1 cellular context compared by ENCODE assay signal in the genomic region with DNA sequence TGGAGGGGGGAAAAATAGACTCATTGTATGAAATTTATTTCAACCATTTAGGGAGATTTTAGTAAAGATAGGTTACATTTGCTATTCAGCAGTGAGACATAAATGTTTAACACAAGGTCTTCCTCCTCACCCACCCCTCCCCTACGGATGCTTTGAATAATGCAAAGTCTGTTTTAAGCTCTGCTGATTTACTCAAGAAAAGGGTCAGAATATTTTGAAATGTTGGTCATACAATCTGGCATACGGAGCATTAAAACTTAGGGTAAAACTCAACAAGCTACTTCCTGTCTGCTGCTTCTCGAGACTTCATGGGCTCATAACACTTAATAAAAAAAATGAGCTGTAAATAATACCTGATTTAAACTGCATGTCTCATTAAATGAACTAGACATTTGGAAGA.
TF ChIP-seq lines count a peak whose summit lies in the region.

No MANE protein-coding gene starts in this region.

TF ChIP-seq in SK-N-SH, 30 proteins besides CTCF, POLR2A, EP300 and RAD21 (continued from another document):
- TF ChIP-seq, protein P1, sequence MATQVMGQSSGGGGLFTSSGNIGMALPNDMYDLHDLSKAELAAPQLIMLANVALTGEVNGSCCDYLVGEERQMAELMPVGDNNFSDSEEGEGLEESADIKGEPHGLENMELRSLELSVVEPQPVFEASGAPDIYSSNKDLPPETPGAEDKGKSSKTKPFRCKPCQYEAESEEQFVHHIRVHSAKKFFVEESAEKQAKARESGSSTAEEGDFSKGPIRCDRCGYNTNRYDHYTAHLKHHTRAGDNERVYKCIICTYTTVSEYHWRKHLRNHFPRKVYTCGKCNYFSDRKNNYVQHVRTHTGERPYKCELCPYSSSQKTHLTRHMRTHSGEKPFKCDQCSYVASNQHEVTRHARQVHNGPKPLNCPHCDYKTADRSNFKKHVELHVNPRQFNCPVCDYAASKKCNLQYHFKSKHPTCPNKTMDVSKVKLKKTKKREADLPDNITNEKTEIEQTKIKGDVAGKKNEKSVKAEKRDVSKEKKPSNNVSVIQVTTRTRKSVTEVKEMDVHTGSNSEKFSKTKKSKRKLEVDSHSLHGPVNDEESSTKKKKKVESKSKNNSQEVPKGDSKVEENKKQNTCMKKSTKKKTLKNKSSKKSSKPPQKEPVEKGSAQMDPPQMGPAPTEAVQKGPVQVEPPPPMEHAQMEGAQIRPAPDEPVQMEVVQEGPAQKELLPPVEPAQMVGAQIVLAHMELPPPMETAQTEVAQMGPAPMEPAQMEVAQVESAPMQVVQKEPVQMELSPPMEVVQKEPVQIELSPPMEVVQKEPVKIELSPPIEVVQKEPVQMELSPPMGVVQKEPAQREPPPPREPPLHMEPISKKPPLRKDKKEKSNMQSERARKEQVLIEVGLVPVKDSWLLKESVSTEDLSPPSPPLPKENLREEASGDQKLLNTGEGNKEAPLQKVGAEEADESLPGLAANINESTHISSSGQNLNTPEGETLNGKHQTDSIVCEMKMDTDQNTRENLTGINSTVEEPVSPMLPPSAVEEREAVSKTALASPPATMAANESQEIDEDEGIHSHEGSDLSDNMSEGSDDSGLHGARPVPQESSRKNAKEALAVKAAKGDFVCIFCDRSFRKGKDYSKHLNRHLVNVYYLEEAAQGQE (IDR thresholded peaks at IDR 0.05; ENCODE audit: low read depth, low read length) = no peak
- TF ChIP-seq CHD2 (IDR thresholded peaks at IDR 0.05; ENCODE audit: low read length, partially characterized antibody) (no peak), TEAD4 (IDR thresholded peaks at IDR 0.05; ENCODE audit: borderline replicate concordance, insufficient read depth) (0 out of 2 replicates have a peak, but pooled peaks have one; percentile 6), RFX5 (IDR thresholded peaks at IDR 0.05; ENCODE audit: low read length) (no peak)
- TF ChIP-seq, protein P2, sequence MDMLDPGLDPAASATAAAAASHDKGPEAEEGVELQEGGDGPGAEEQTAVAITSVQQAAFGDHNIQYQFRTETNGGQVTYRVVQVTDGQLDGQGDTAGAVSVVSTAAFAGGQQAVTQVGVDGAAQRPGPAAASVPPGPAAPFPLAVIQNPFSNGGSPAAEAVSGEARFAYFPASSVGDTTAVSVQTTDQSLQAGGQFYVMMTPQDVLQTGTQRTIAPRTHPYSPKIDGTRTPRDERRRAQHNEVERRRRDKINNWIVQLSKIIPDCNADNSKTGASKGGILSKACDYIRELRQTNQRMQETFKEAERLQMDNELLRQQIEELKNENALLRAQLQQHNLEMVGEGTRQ (IDR thresholded peaks at IDR 0.05; ENCODE audit: borderline replicate concordance, low read depth, low read length) = no peak
- TF ChIP-seq, protein P3, sequence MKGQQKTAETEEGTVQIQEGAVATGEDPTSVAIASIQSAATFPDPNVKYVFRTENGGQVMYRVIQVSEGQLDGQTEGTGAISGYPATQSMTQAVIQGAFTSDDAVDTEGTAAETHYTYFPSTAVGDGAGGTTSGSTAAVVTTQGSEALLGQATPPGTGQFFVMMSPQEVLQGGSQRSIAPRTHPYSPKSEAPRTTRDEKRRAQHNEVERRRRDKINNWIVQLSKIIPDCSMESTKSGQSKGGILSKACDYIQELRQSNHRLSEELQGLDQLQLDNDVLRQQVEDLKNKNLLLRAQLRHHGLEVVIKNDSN (IDR thresholded peaks at IDR 0.05; ENCODE audit: borderline replicate concordance, low read depth) = no peak
